In the genomic region with DNA sequence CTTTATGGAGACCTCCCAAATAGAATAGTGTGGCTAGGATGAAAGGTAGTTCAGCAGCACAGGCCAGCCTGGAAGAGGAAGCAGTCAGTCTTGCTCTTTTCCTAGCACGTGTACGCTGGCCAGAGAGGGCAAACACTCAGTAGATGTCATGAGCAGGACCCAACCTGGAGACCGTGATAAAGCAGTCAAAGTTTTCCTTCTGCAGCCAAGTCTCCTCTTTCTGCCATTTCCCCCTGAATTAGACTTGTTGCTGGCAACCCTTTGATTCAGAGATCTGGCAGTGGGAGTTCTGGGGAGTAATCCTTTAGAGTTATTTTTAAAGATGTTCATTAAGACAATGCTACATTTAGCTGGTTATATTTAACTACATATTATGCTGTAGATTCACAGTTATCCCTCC, we compare ENCODE assay signal across 8 cellular contexts.
"Had no signal": no experiment of that assay in that cellular context is flagged by ENCODE, and none has a peak within 500 bp of the region (broad histone marks: within the 10 kb centered on the region; RNA-seq: fewer than 3 reads in every experiment).

No MANE protein-coding gene starts in this region.

- H3K4me1 Mint-ChIP-seq: IgD-negative memory B cell had no signal

- H3K4me2 ChIP-seq: GM23338 had no signal

- H3K36me3 Mint-ChIP-seq: IgD-negative memory B cell had no signal

- H2AFZ ChIP-seq: GM23338 had no signal

- H3K4me3 ChIP-seq: GM23338 had no signal

- ATAC-seq: GM23338 had no signal

- H3K27ac Mint-ChIP-seq: GM23338, H9, IgD-negative memory B cell had no signal

- DNase-seq: H9, HCEC 1CT, KBM-7 had no signal

- H3K4me3 Mint-ChIP-seq: GM23338, H9, IgD-negative memory B cell had no signal

- H3K27ac ChIP-seq: HL-60 had no signal

- FAIRE-seq: H1, H54 had no signal
